ENCODE assay signal across 2 cellular contexts in the genomic region with DNA sequence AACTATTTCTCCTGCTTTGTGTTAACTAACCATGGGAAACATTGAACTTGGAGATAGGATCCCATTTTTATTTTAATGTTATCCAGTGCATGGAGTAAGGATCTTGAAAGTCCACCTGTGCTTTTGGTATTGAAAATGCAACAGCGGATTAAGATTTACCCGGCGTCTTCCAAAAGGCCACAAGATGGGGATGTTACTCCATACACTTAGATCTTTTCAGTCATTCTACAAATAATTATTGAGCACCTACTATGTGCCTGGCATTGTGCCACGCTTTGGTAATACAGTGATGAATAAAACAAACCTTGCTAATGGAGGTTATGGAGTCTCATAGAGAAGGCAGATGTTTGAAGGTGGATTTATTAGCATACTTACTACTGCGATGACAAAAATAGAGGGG.
TF ChIP-seq lines count a peak whose summit lies in the region.

No MANE protein-coding gene starts in this region.

TF ChIP-seq in A549, 52 proteins besides CTCF, POLR2A, EP300 and RAD21:
- TF ChIP-seq, protein P1, sequence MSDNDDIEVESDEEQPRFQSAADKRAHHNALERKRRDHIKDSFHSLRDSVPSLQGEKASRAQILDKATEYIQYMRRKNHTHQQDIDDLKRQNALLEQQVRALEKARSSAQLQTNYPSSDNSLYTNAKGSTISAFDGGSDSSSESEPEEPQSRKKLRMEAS (IDR thresholded peaks at IDR 0.05), result no peak
- TF ChIP-seq EHF (CRISPR knock-in tag; IDR thresholded peaks at IDR 0.05), result no peak
- TF ChIP-seq CEBPB (IDR thresholded peaks at IDR 0.05), result no peak
- TF ChIP-seq SMC3 (IDR thresholded peaks at IDR 0.05), result peak; percentile 41
- TF ChIP-seq CHD2 (IDR thresholded peaks at IDR 0.05; ENCODE audit: low read length, partially characterized antibody), result no peak
- TF ChIP-seq TFCP2L1 (CRISPR knock-in tag; IDR thresholded peaks at IDR 0.05), result no peak
- TF ChIP-seq, protein P2, sequence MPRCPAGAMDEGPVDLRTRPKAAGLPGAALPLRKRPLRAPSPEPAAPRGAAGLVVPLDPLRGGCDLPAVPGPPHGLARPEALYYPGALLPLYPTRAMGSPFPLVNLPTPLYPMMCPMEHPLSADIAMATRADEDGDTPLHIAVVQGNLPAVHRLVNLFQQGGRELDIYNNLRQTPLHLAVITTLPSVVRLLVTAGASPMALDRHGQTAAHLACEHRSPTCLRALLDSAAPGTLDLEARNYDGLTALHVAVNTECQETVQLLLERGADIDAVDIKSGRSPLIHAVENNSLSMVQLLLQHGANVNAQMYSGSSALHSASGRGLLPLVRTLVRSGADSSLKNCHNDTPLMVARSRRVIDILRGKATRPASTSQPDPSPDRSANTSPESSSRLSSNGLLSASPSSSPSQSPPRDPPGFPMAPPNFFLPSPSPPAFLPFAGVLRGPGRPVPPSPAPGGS (IDR thresholded peaks at IDR 0.05), result no peak

TF ChIP-seq in K562, 482 proteins besides CTCF, POLR2A, EP300 and RAD21:
- TF ChIP-seq ZKSCAN1 (IDR thresholded peaks at IDR 0.05; ENCODE audit: low read depth, low read length), result peak; percentile 80
- TF ChIP-seq SIX5 (IDR thresholded peaks at IDR 0.05; ENCODE audit: borderline replicate concordance in 1 of 2, insufficient read depth in 1 of 2, low read depth in 1 of 2, low read length in 2 of 2), result no peak
- TF ChIP-seq NFIC (IDR thresholded peaks at IDR 0.05), result peak; percentile 23; the same call in 1 of the 2 replicates
- TF ChIP-seq, protein P3, sequence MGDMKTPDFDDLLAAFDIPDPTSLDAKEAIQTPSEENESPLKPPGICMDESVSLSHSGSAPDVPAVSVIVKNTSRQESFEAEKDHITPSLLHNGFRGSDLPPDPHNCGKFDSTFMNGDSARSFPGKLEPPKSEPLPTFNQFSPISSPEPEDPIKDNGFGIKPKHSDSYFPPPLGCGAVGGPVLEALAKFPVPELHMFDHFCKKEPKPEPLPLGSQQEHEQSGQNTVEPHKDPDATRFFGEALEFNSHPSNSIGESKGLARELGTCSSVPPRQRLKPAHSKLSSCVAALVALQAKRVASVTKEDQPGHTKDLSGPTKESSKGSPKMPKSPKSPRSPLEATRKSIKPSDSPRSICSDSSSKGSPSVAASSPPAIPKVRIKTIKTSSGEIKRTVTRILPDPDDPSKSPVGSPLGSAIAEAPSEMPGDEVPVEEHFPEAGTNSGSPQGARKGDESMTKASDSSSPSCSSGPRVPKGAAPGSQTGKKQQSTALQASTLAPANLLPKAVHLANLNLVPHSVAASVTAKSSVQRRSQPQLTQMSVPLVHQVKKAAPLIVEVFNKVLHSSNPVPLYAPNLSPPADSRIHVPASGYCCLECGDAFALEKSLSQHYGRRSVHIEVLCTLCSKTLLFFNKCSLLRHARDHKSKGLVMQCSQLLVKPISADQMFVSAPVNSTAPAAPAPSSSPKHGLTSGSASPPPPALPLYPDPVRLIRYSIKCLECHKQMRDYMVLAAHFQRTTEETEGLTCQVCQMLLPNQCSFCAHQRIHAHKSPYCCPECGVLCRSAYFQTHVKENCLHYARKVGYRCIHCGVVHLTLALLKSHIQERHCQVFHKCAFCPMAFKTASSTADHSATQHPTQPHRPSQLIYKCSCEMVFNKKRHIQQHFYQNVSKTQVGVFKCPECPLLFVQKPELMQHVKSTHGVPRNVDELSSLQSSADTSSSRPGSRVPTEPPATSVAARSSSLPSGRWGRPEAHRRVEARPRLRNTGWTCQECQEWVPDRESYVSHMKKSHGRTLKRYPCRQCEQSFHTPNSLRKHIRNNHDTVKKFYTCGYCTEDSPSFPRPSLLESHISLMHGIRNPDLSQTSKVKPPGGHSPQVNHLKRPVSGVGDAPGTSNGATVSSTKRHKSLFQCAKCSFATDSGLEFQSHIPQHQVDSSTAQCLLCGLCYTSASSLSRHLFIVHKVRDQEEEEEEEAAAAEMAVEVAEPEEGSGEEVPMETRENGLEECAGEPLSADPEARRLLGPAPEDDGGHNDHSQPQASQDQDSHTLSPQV (IDR thresholded peaks at IDR 0.05), result no peak
- TF ChIP-seq ZC3H8 (IDR thresholded peaks at IDR 0.05), result no peak
